Comparison of ENCODE assay signal across 8 cellular contexts in genomic region chr19:4375164-4375619, GRCh38. TPM values are rescaled to one million over a fixed set of nuclear protein-coding genes. Genes with fewer than 3 reads are reported as not detected.
DNase-seq lines count a peak whose midpoint lies in the region; ATAC-seq and TF ChIP-seq lines count a peak whose summit lies in the region.

No MANE protein-coding gene starts in this region.

- H3K27me3 ChIP-seq in ascending aorta (no peaks in the 10 kb centered on the region), liver (ENCODE audit: control insufficient read depth in 4 of 4, insufficient read depth in 4 of 4, low read length in 3 of 4) (no peaks in the 10 kb centered on the region), upper lobe of left lung (no peaks in the 10 kb centered on the region)

- H3K4me3 Mint-ChIP-seq in activated CD4-positive, alpha-beta T cell treated with anti-CD3 and anti-CD28 coated beads, Interleukin-2, amount 10 ng/mL, durations not matched to agents 7 days and 5 days = no peak overlapping the region

- H3K27me3 Mint-ChIP-seq in activated CD4-positive, alpha-beta T cell treated with anti-CD3 and anti-CD28 coated beads, Interleukin-2, amount 10 ng/mL, durations not matched to agents 7 days and 5 days = no peaks in the 10 kb centered on the region

- intact Hi-C loops in ascending aorta (cut with DNase I) = no loop called here

- no peaks in the 10 kb centered on the region for H3K36me3 ChIP-seq in ascending aorta
- peaks cover 0 to 2% (median 0%) of the 10 kb centered on the region in 4 donors for H3K36me3 ChIP-seq in liver (ENCODE audit: control insufficient read depth in 4 of 4, insufficient read depth in 3 of 4, low read depth in 1 of 4, low read length in 3 of 4)
- peaks cover 0 to 7% (median 0%) of the 10 kb centered on the region in 4 donors for H3K36me3 ChIP-seq in upper lobe of left lung

- peak in 1 of 4 donors; percentile 14 for TF ChIP-seq EP300 in upper lobe of left lung (IDR thresholded peaks at IDR 0.05)

- POLR2A ChIA-PET in activated CD4-positive, alpha-beta T cell treated with anti-CD3 and anti-CD28 coated beads, Interleukin-2, amount 10 ng/mL, durations not matched to agents 7 days and 5 days (lab: Charles Lee) = interaction anchor here (0.7 to 0.8 kb wide), 2 partner anchors 27 to 44 kb away, joined by 3 read pairs; no protein-coding TSS in a partner anchor

- no peak for TF ChIP-seq RAD21 in liver (IDR thresholded peaks at IDR 0.05)

- H3K9ac ChIP-seq in liver (ENCODE audit: low read depth in 1 of 2, low read length in 2 of 2) = no peak overlapping the region

- H3K27ac ChIP-seq in ascending aorta = peak overlapping the region; percentile 91 to 98
- H3K27ac ChIP-seq in liver (ENCODE audit: low read depth in 1 of 2, low read length in 2 of 2) = peak overlapping the region; percentile 79 to 88
- H3K27ac ChIP-seq in upper lobe of left lung = peak overlapping the region; percentile 78 to 85 (median 85)

- peak overlapping the region; percentile 50 for H3K27ac Mint-ChIP-seq in activated CD4-positive, alpha-beta T cell treated with anti-CD3 and anti-CD28 coated beads, Interleukin-2, amount 10 ng/mL, durations not matched to agents 7 days and 5 days

- TF ChIP-seq CTCF in ascending aorta (IDR thresholded peaks at IDR 0.05) = no peak
- no peak for TF ChIP-seq CTCF in liver (IDR thresholded peaks at IDR 0.05; ENCODE audit: low read depth, low read length, missing input control)
- TF ChIP-seq CTCF in upper lobe of left lung (IDR thresholded peaks at IDR 0.05) = no peak

- no peaks in the 10 kb centered on the region for H3K9me3 Mint-ChIP-seq in activated CD4-positive, alpha-beta T cell treated with anti-CD3 and anti-CD28 coated beads, Interleukin-2, amount 10 ng/mL, durations not matched to agents 7 days and 5 days

- H3K4me3 ChIP-seq in ascending aorta (peak overlapping the region in 1 of 2 donors; percentile 5), liver (ENCODE audit: low read depth in 1 of 3, low read length in 3 of 3) (no peak overlapping the region), upper lobe of left lung (no peak overlapping the region)

- H3K9me3 ChIP-seq in ascending aorta (no peaks in the 10 kb centered on the region), liver (ENCODE audit: control insufficient read depth in 4 of 4, low read length in 3 of 4) (no peaks in the 10 kb centered on the region), upper lobe of left lung (no peaks in the 10 kb centered on the region)

- TF ChIP-seq POLR2A in upper lobe of left lung (IDR thresholded peaks at IDR 0.05) = no peak

- 77% methylated on average over 8 of the region's 8 CpGs for WGBS in liver
- WGBS in upper lobe of left lung, 2 donors = 57% methylated on average over 8 of the region's 8 CpGs; no CpG with 5 or more reads in 1 of the 2 donors

- DNase-seq in activated CD4-positive, alpha-beta T cell treated with anti-CD3 and anti-CD28 coated beads, Interleukin-2, amount 10 ng/mL, durations not matched to agents 7 days and 5 days = no peak
- no peak for DNase-seq in activated CD4-positive, alpha-beta T cell treated with anti-CD3 and anti-CD28 coated beads for 4 hours
- DNase-seq in ascending aorta (ENCODE audit: low spot score in 2 of 2) (no peak), upper lobe of left lung (peak; percentile 60 to 67)

- CTCF ChIA-PET in activated CD4-positive, alpha-beta T cell treated with anti-CD3 and anti-CD28 coated beads, Interleukin-2, amount 10 ng/mL, durations not matched to agents 7 days and 5 days (lab: Charles Lee) = interaction anchor here (0.6 to 4.7 kb wide), 5 partner anchors 10 to 25 kb away, joined by 3 to 25 read pairs (median 3); partner anchors contain the start of gene SH3GL1

- H3K36me3 Mint-ChIP-seq in activated CD4-positive, alpha-beta T cell treated with anti-CD3 and anti-CD28 coated beads, Interleukin-2, amount 10 ng/mL, durations not matched to agents 7 days and 5 days (ENCODE audit: low read depth) = peaks cover 12% of the 10 kb centered on the region

- H3K4me1 Mint-ChIP-seq in activated CD4-positive, alpha-beta T cell treated with anti-CD3 and anti-CD28 coated beads, Interleukin-2, amount 10 ng/mL, durations not matched to agents 7 days and 5 days = peaks cover 80% of the 10 kb centered on the region

- ATAC-seq in upper lobe of left lung (ENCODE audit: low FRiP score in 2 of 2) (peak; percentile 4 to 76), HG02840 (IDR thresholded peaks at IDR 0.05; ENCODE audit: low FRiP score, unreplicated experiment) (no peak), GM18873 (IDR thresholded peaks at IDR 0.05; ENCODE audit: low FRiP score, unreplicated experiment) (no peak), GM18870 (IDR thresholded peaks at IDR 0.05; ENCODE audit: unreplicated experiment) (no peak)

- H3K4me1 ChIP-seq in ascending aorta (peaks cover 58 to 86% of the 10 kb centered on the region in 2 donors), liver (ENCODE audit: control insufficient read depth in 4 of 4, insufficient read depth in 4 of 4, low read length in 3 of 4) (peaks cover 34 to 91% (median 62%) of the 10 kb centered on the region in 4 donors), upper lobe of left lung (peaks cover 77 to 95% (median 91%) of the 10 kb centered on the region in 4 donors)

TF ChIP-seq in liver, 16 proteins besides CTCF, POLR2A, EP300 and RAD21 (continues in another document):
- TF ChIP-seq YY1 (IDR thresholded peaks at IDR 0.05) = no peak
- no peak for TF ChIP-seq SP1 (IDR thresholded peaks at IDR 0.05)
- no peak for TF ChIP-seq MAX (IDR thresholded peaks at IDR 0.05)
- TF ChIP-seq RXRA (IDR thresholded peaks at IDR 0.05) = no peak
- TF ChIP-seq FOXA2 (IDR thresholded peaks at IDR 0.05) = no peak
- no peak for TF ChIP-seq EGR1 (IDR thresholded peaks at IDR 0.05; ENCODE audit: low read depth in 2 of 2)
- TF ChIP-seq NR2F2 (IDR thresholded peaks at IDR 0.05) = no peak
- TF ChIP-seq FOXA1 (IDR thresholded peaks at IDR 0.05) = no peak
- TF ChIP-seq REST (IDR thresholded peaks at IDR 0.05) = no peak
- TF ChIP-seq JUND (IDR thresholded peaks at IDR 0.05) = no peak

RNA-seq across cellular contexts. Expression of gene SH3GL1, which starts 25.2 kb away (rescaled TPM):
- total RNA-seq in activated CD4-positive, alpha-beta T cell treated with anti-CD3 and anti-CD28 coated beads, Interleukin-2, amount 10 ng/mL, durations not matched to agents 7 days and 5 days = 10 to 100 TPM; 67.7 to 68.2 TPM
- total RNA-seq in ascending aorta (61.4 TPM), liver (10 to 100 TPM; 16.7 to 19.7 TPM), upper lobe of left lung (10 to 100 TPM; 27.4 to 60.1 (median 53.8) TPM)
- polyA plus RNA-seq in liver = 10 to 100 TPM; 16.5 to 27.8 TPM

RNA-seq across cellular contexts. Expression of gene CHAF1A, which starts 27.2 kb away (rescaled TPM):
- total RNA-seq in activated CD4-positive, alpha-beta T cell treated with anti-CD3 and anti-CD28 coated beads, Interleukin-2, amount 10 ng/mL, durations not matched to agents 7 days and 5 days = 10 to 100 TPM; 77.1 to 83.7 TPM
- total RNA-seq in ascending aorta (0.85 TPM), liver (10 to 100 TPM in 1 of 2 donors, 1 to 10 TPM in 1; 2.9 to 20.8 TPM), upper lobe of left lung (10 to 100 TPM in 3 of 6 donors, 1 to 10 TPM in 3; 3.3 to 16.8 (median 10.1) TPM)
- 1 to 10 TPM; 1.0 to 2.1 TPM for polyA plus RNA-seq in liver

RNA-seq across cellular contexts. Expression of gene MPND, which starts 31.8 kb away (rescaled TPM):
- total RNA-seq in activated CD4-positive, alpha-beta T cell treated with anti-CD3 and anti-CD28 coated beads, Interleukin-2, amount 10 ng/mL, durations not matched to agents 7 days and 5 days = 10 to 100 TPM; 21.2 to 28.1 TPM
- total RNA-seq in ascending aorta (21.9 TPM), liver (1 to 10 TPM; 4.7 to 9.9 TPM), upper lobe of left lung (10 to 100 TPM in 4 of 6 donors, 1 to 10 TPM in 2; 7.7 to 37.1 (median 15.6) TPM)
- polyA plus RNA-seq in liver = 1 to 10 TPM; 9.0 to 9.4 TPM

RNA-seq across cellular contexts. Expression of gene STAP2, which starts 36.6 kb away (rescaled TPM):
- 10 to 100 TPM; 10.4 to 11.9 TPM for total RNA-seq in activated CD4-positive, alpha-beta T cell treated with anti-CD3 and anti-CD28 coated beads, Interleukin-2, amount 10 ng/mL, durations not matched to agents 7 days and 5 days
- total RNA-seq in ascending aorta (6.6 TPM), liver (10 to 100 TPM in 1 of 2 donors, 1 to 10 TPM in 1; 8.6 to 26.4 TPM), upper lobe of left lung (10 to 100 TPM; 11.2 to 39.8 (median 14.7) TPM)
- polyA plus RNA-seq in liver = 10 to 100 TPM; 23.6 to 24.5 TPM

Comparison
In these comparisons a context has a peak if more than half of its experiments do, and no peak if none do; other contexts are left out.
1. DNase-seq: peak in upper lobe of left lung (2 of 2); none in activated CD4-positive, alpha-beta T cell treated with anti-CD3 and anti-CD28 coated beads, Interleukin-2, amount 10 ng/mL, durations not matched to agents 7 days and 5 days (single experiment), activated CD4-positive, alpha-beta T cell treated with anti-CD3 and anti-CD28 coated beads for 4 hours (0 of 2) and ascending aorta (0 of 2).
2. ATAC-seq: peak in upper lobe of left lung (2 of 2); none in HG02840 (single experiment), GM18873 (single experiment) and GM18870 (single experiment).
3. Peak in every context shown above with its lines, with median percentiles within 50 percentile points of each other: H3K27ac ChIP-seq.